ENCODE assay signal across 1 cellular context in the genomic region with DNA sequence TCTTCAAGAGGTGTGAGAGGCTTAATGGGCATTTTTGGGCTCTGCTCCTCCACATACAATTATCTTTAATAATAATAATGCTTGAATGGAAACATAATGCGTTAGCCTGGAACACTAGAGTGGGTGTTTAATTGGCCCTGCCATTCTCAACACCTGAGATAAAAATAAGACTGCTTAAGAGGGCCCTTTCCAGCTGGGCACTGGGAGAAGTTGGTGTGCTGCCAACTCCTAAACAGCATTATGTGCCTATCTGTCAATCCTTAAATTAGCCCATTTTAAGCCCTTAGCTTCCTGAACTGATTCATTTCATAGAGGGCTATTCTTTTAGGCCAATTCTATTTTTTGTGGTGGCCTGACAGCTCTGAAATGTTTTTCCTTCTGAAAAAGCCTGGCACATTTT.
TF ChIP-seq lines count a peak whose summit lies in the region.

No MANE protein-coding gene starts in this region.

TF ChIP-seq in GM23338, 12 proteins besides CTCF, POLR2A, EP300 and RAD21 (continued from another document):
- TF ChIP-seq, protein P1, sequence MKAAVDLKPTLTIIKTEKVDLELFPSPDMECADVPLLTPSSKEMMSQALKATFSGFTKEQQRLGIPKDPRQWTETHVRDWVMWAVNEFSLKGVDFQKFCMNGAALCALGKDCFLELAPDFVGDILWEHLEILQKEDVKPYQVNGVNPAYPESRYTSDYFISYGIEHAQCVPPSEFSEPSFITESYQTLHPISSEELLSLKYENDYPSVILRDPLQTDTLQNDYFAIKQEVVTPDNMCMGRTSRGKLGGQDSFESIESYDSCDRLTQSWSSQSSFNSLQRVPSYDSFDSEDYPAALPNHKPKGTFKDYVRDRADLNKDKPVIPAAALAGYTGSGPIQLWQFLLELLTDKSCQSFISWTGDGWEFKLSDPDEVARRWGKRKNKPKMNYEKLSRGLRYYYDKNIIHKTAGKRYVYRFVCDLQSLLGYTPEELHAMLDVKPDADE (IDR thresholded peaks at IDR 0.05): no peak
- TF ChIP-seq EZH2phosphoT487 (IDR thresholded peaks at IDR 0.05; ENCODE audit: unreplicated experiment): no peak
- no peak for TF ChIP-seq EZH2 (IDR thresholded peaks at IDR 0.05; ENCODE audit: low read depth, unreplicated experiment)
- no peak for TF ChIP-seq NANOG (IDR thresholded peaks at IDR 0.05; ENCODE audit: borderline replicate concordance)
- TF ChIP-seq JUNB (IDR thresholded peaks at IDR 0.05; ENCODE audit: unreplicated experiment): no peak
